ENCODE assay signal across 10 cellular contexts in the genomic region with DNA sequence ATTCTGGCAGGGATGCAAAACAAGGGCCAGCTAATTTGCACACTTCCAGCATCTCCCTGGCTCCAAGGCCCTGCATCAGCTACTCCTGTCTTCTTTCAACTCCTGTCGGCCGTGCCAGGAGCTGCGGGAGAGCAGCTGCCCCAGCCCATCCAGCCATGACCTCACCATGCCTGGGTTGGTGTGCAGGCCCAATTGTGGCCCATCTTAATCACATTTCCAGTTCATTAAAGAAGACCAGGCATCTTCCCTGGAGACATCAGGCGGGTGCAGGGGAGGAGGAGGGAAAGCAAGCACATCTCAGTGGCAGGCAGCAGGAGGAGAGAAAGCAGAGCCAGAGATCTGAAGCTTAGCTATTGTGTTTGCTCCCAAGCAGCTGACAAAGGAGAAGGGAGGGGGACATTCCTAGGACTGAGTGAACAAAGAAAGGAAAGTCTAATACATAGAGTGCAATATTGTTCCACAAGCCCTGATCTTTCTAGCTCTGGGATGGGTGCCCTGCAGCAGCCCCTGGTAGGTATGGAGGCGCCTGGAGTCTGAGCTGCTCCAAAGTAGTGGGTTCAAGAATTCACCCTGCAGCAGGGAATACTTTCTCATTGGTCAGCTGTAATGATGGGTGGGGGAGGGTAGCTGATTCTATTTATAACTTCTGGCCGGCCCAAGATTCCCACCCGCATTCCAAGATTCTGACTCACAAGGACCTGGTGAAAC. TPM values are rescaled to one million over a fixed set of nuclear protein-coding genes. Genes with fewer than 3 reads are reported as not detected.
DNase-seq lines count a peak whose midpoint lies in the region; FAIRE-seq and TF ChIP-seq lines count a peak whose summit lies in the region.
"Had no signal": no experiment of that assay in that cellular context is flagged by ENCODE, and none has a peak within 500 bp of the region (broad histone marks: within the 10 kb centered on the region; RNA-seq: fewer than 3 reads in every experiment).

No MANE protein-coding gene starts in this region.

- peak overlapping the region; percentile 93 for H2BK12ac ChIP-seq in H1 (ENCODE audit: low read depth, low read length)

- H3K4me1 ChIP-seq in H1 (replicated peaks in 1 of 4; ENCODE audit: control insufficient read depth in 3 of 4, insufficient read depth in 4 of 4, low read length in 3 of 4): peaks cover 10 to 19% (median 15%) of the 10 kb centered on the region in 4 experiments

- H3K56ac ChIP-seq in H1 (replicated peaks; ENCODE audit: insufficient read length, low read depth, low read length): no peak overlapping the region

- TF ChIP-seq EP300 in H1 (IDR thresholded peaks at IDR 0.05; ENCODE audit: borderline replicate concordance in 1 of 2, low read depth in 2 of 2, low read length in 2 of 2): no peak

- H2BK5ac ChIP-seq in H1 (ENCODE audit: low read depth, low read length): peak overlapping the region; percentile 88; the same call in 1 of the 2 replicates

- H2AK5ac ChIP-seq in H1 (ENCODE audit: low read depth, low read length): peak overlapping the region; percentile 20; the same call in 1 of the 2 replicates

- H3K23ac ChIP-seq in H1 (ENCODE audit: insufficient read length): no peak overlapping the region

- peaks cover 8% of the 10 kb centered on the region for H3K9me3 Mint-ChIP-seq in type B pancreatic cell
- H3K9me3 Mint-ChIP-seq: activated naive CD4-positive, alpha-beta T cell treated with anti-CD3 and anti-CD28 coated beads for 36 hours; naive B cell had no signal

- H2BK15ac ChIP-seq in H1 (ENCODE audit: low read length): no peak overlapping the region

- H4K20me1 ChIP-seq in H1 (replicated peaks in 1 of 2; ENCODE audit: control insufficient read depth in 1 of 2, insufficient read depth in 2 of 2, low read length in 2 of 2): no peaks in the 10 kb centered on the region

- H3K9ac ChIP-seq in H1 (replicated peaks in 1 of 4; ENCODE audit: extremely low read depth in 1 of 4, low read depth in 3 of 4, low read length in 3 of 4): peak overlapping the region in 1 of 4 experiments; percentile 20; a peak in 2 of 7 replicates

- H3K36me3 ChIP-seq in H1 (ENCODE audit: control insufficient read depth in 2 of 4, insufficient read depth in 4 of 4, low read length in 3 of 4): no peaks in the 10 kb centered on the region
- H3K36me3 ChIP-seq: thyroid gland had no signal

- peaks cover 4% of the 10 kb centered on the region for H3K27me3 Mint-ChIP-seq in type B pancreatic cell

- no peak; a peak in 1 of 4 replicates for TF ChIP-seq RAD21 in H1 (IDR thresholded peaks at IDR 0.05 in 1 of 2, conservative IDR thresholded peaks at IDR 0.05 in 1 of 2; ENCODE audit: low read depth in 2 of 2, low read length in 2 of 2)

- H3K9me3 ChIP-seq in H1 (ENCODE audit: insufficient read depth in 2 of 2, low read depth in 1 of 2, low read length in 1 of 2): no peaks in the 10 kb centered on the region
- H3K9me3 ChIP-seq: thyroid gland had no signal

- no peak for TF ChIP-seq POLR2A in H1 (IDR thresholded peaks at IDR 0.05; ENCODE audit: control extremely low read depth in 1 of 2, low read depth in 2 of 2, low read length in 2 of 2)

- DNase-seq in LoVo (ENCODE audit: low spot score) (peak; percentile 84), H1 (ENCODE audit: low read depth in 1 of 2, low spot score in 2 of 2) (peak in 1 of 2 experiments; percentile 56), left kidney (ENCODE audit: low read depth, low spot score) (peak; percentile 83), type B pancreatic cell (ENCODE audit: extremely low spot score, unreplicated experiment) (no peak), SHP77 (lab: John Stamatoyannopoulos, UW) (no peak), SKM-1 treated with dmso at 0.1 percent for 144 hours (lab: John Stamatoyannopoulos, UW; ENCODE audit: unreplicated experiment) (no peak)
- DNase-seq in activated CD4-positive, alpha-beta T cell treated with anti-CD3 and anti-CD28 coated beads for 4 hours: no peak
- DNase-seq: activated naive CD4-positive, alpha-beta T cell treated with anti-CD3 and anti-CD28 coated beads for 36 hours; naive B cell had no signal

- peak overlapping the region; percentile 49 for H2BK20ac ChIP-seq in H1 (ENCODE audit: low read length)

- no peaks in the 10 kb centered on the region for H3K79me1 ChIP-seq in H1 (ENCODE audit: low read depth, low read length)

- H4K8ac ChIP-seq in H1 (ENCODE audit: extremely low read depth, insufficient read depth, low read length): 0 out of 2 replicates have a peak overlapping the region, but pooled peaks have one; percentile 42

- H3K27me3 ChIP-seq in H1 (replicated peaks in 1 of 4; ENCODE audit: control insufficient read depth in 3 of 4, extremely low read depth in 1 of 4, insufficient read depth in 3 of 4, low read length in 3 of 4): no peaks in the 10 kb centered on the region
- H3K27me3 ChIP-seq: thyroid gland had no signal

- no peak for TF ChIP-seq CTCF in H1 (IDR thresholded peaks at IDR 0.05; ENCODE audit: control extremely low read depth in 1 of 3, insufficient read depth in 1 of 3, low read depth in 1 of 3, low read length in 3 of 3)
- TF ChIP-seq CTCF in type B pancreatic cell (conservative IDR thresholded peaks at IDR 0.05): peak; percentile 33

- H2AFZ ChIP-seq in H1 (ENCODE audit: low read length): 0 out of 2 replicates have a peak overlapping the region, but pooled peaks have one; percentile 29

- peak overlapping the region; percentile 35 for H4K5ac ChIP-seq in H1 (ENCODE audit: insufficient read length, low read depth, low read length)

- H3K27ac Mint-ChIP-seq in type B pancreatic cell: peak overlapping the region; percentile 91
- H3K27ac Mint-ChIP-seq: activated naive CD4-positive, alpha-beta T cell treated with anti-CD3 and anti-CD28 coated beads for 36 hours had no signal

- H3K4me3 Mint-ChIP-seq in type B pancreatic cell: peak overlapping the region; percentile 69
- H3K4me3 Mint-ChIP-seq: activated naive CD4-positive, alpha-beta T cell treated with anti-CD3 and anti-CD28 coated beads for 36 hours had no signal

- no peak overlapping the region for H3K4ac ChIP-seq in H1 (replicated peaks; ENCODE audit: insufficient read length, low read depth, low read length)

- H3K4me3 ChIP-seq in H1 (ENCODE audit: extremely low read depth in 1 of 4, insufficient read depth in 2 of 4, low read depth in 3 of 4, low read length in 4 of 4): peak overlapping the region in 3 of 4 experiments; percentile 8 to 27 (median 14); a peak in 3 of 8 replicates
- H3K4me3 ChIP-seq: thyroid gland had no signal

- H3K4me2 ChIP-seq in H1 (ENCODE audit: insufficient read depth in 1 of 2, low read depth in 2 of 2, low read length in 2 of 2): peak overlapping the region; percentile 45 to 58

- H3K79me2 ChIP-seq in H1 (ENCODE audit: control insufficient read depth in 1 of 2, insufficient read depth in 2 of 2, low read length in 2 of 2): no peaks in the 10 kb centered on the region

- peak overlapping the region; percentile 73; the same call in 1 of the 2 replicates for H3K18ac ChIP-seq in H1 (ENCODE audit: extremely low read depth, low read length)

- no peaks in the 10 kb centered on the region for H3K23me2 ChIP-seq in H1 (ENCODE audit: low read depth, low read length)

- no peak overlapping the region for H4K91ac ChIP-seq in H1 (replicated peaks; ENCODE audit: insufficient read length, low read length)

- H3K14ac ChIP-seq in H1 (ENCODE audit: insufficient read length): no peak overlapping the region

- WGBS in H1 (ENCODE audit: extremely low coverage in 1 of 2, insufficient coverage in 1 of 2, insufficient read length in 1 of 2, insufficient replicate concordance in 2 of 2, low coverage in 1 of 2, low lambda C conversion rate in 2 of 2, missing lambda C conversion rate in 1 of 2), 2 experiments: 53% methylated on average over 7 of the region's 7 CpGs; no CpG with 5 or more reads in 1 of the 2 experiments

- peaks cover 3% of the 10 kb centered on the region for H3K36me3 Mint-ChIP-seq in type B pancreatic cell
- H3K36me3 Mint-ChIP-seq: naive B cell had no signal

- H3K27ac ChIP-seq in H1 (ENCODE audit: low read depth, low read length): peak overlapping the region; percentile 66

- POLR2A ChIA-PET in H1 (lab: Charles Lee; ENCODE audit: partially characterized antibody): interaction anchor here (0.6 to 2.3 kb wide), 10 partner anchors 9 to 596 kb away, joined by 3 to 18 read pairs (median 4); a partner anchor contains a TSS

- FAIRE-seq in H1 (lab: Jason Lieb, UNC): peak; percentile 75

- CTCF ChIA-PET in H1 (lab: Charles Lee; ENCODE audit: partially characterized antibody): interaction anchor here (0.6 to 4.0 kb wide), 21 partner anchors 8 to 380 kb away, joined by 3 to 28 read pairs (median 4); no protein-coding TSS in a partner anchor

- peaks cover 27% of the 10 kb centered on the region for H3K4me1 Mint-ChIP-seq in type B pancreatic cell (ENCODE audit: unreplicated experiment)
- H3K4me1 Mint-ChIP-seq: naive B cell had no signal

- no peak overlapping the region for H2BK120ac ChIP-seq in H1 (replicated peaks; ENCODE audit: low read depth, low read length)

TF ChIP-seq in H1, 55 proteins besides CTCF, POLR2A, EP300 and RAD21 (continues in another document):
- TF ChIP-seq ASH2L (IDR thresholded peaks at IDR 0.05; ENCODE audit: low read length): peak; percentile 91
- no peak for TF ChIP-seq POU5F1 (IDR thresholded peaks at IDR 0.05; ENCODE audit: low read depth, low read length)
- TF ChIP-seq TAF1 (IDR thresholded peaks at IDR 0.05; ENCODE audit: low read depth, low read length): peak; percentile 49; the same call in 1 of the 2 replicates
- peak; percentile 52; the same call in 1 of the 2 replicates for TF ChIP-seq JUN (IDR thresholded peaks at IDR 0.05; ENCODE audit: low read depth, low read length)
- no peak for TF ChIP-seq KDM1A (IDR thresholded peaks at IDR 0.05; ENCODE audit: borderline replicate concordance, low read length)
- TF ChIP-seq BCL11A (IDR thresholded peaks at IDR 0.05; ENCODE audit: low read depth in 2 of 2, low read length in 2 of 2): no peak
- no peak for TF ChIP-seq SP4 (IDR thresholded peaks at IDR 0.05; ENCODE audit: low read length)
- peak; percentile 84 for TF ChIP-seq SP1 (IDR thresholded peaks at IDR 0.05; ENCODE audit: low read depth, low read length)
- TF ChIP-seq RBBP5 (IDR thresholded peaks at IDR 0.05; ENCODE audit: borderline replicate concordance, low read depth, low read length): peak; percentile 99
- TF ChIP-seq JUND (IDR thresholded peaks at IDR 0.05; ENCODE audit: low read length): peak; percentile 94
- TF ChIP-seq PHF8 (conservative IDR thresholded peaks at IDR 0.05; ENCODE audit: low read depth, low read length): no peak

RNA-seq across cellular contexts. Expression of a gene that starts 40.1 kb away (rescaled TPM):
- 0.60 and 0.63 TPM in 2 replicates for total RNA-seq in H1 (2021; fragmentation: NEBNext Ultra II Directional; extraction: Animal tissue kit (Norgen Biotek cat#: 25700))
- 0.39 and 0.67 TPM in 2 replicates for polyA plus RNA-seq in H1 (2011; rRNA removed)
- 0.40 TPM for polyA plus RNA-seq in H1 (2011; cell fraction: cytosol; rRNA removed)
- polyA plus RNA-seq in H1 (2011; cell fraction: nucleus; rRNA removed): 1.1 TPM
- polyA plus RNA-seq in H1 (2012, experiment 1 of 2): 0.54 to 0.73 TPM (median 0.56 TPM) in 4 replicates
- 0.18 TPM for polyA plus RNA-seq in H1 (2012, experiment 2 of 2)
- 0.28 TPM for polyA plus RNA-seq in H1 (2013, experiment 1 of 2)
- polyA plus RNA-seq in H1 (2013, experiment 2 of 2): 0.17 TPM
- 1.2 and 1.5 TPM in 2 replicates for polyA minus RNA-seq in H1 (2011; rRNA and poly(A)+ RNA removed)
- 0.37 TPM for polyA minus RNA-seq in H1 (2011; cell fraction: cytosol; rRNA and poly(A)+ RNA removed)
- polyA minus RNA-seq in H1 (2011; cell fraction: nucleus; rRNA and poly(A)+ RNA removed): 1.7 TPM
- 0.70 and 1.3 TPM in 2 replicates for total RNA-seq in type B pancreatic cell (ENCODE audit: low replicate concordance)
- total RNA-seq: activated naive CD4-positive, alpha-beta T cell treated with anti-CD3 and anti-CD28 coated beads for 36 hours had no signal

Comparison
In these comparisons a context has a peak if more than half of its experiments do, and no peak if none do; other contexts are left out.
1. DNase-seq: peak in LoVo (single experiment) and left kidney (single experiment); none in type B pancreatic cell (single experiment), SHP77 (0 of 2), activated CD4-positive, alpha-beta T cell treated with anti-CD3 and anti-CD28 coated beads for 4 hours (0 of 2) and SKM-1 treated with dmso at 0.1 percent for 144 hours (single experiment).